Comparison of ENCODE assay signal across 19 cellular contexts in genomic region chr17:8755590-8756255, GRCh38. TPM values are rescaled to one million over a fixed set of nuclear protein-coding genes. Genes with fewer than 3 reads are reported as not detected.
DNase-seq lines count a peak whose midpoint lies in the region; ATAC-seq and TF ChIP-seq lines count a peak whose summit lies in the region.
"Had no signal": no experiment of that assay in that cellular context is flagged by ENCODE, and none has a peak within 500 bp of the region (broad histone marks: within the 10 kb centered on the region; RNA-seq: fewer than 3 reads in every experiment).

No MANE protein-coding gene starts in this region.

- intact Hi-C loops in left ventricle myocardium superior (cut with micrococcal nuclease): no loop called here
- intact Hi-C loops in naive thymus-derived CD4-positive, alpha-beta T cell (cut with micrococcal nuclease): no loop called here

- peaks cover 5% of the 10 kb centered on the region for H3K27me3 Mint-ChIP-seq in nephron progenitor cell (ENCODE audit: low read depth, poor library complexity)
- H3K27me3 Mint-ChIP-seq in naive thymus-derived CD4-positive, alpha-beta T cell: peaks cover 7 to 23% (median 9%) of the 10 kb centered on the region in 5 donors

- no peaks in the 10 kb centered on the region for H3K4me1 ChIP-seq in right atrium auricular region
- no peaks in the 10 kb centered on the region for H3K4me1 ChIP-seq in naive thymus-derived CD4-positive, alpha-beta T cell (ENCODE audit: control insufficient read depth in 2 of 2, insufficient read depth in 2 of 2, low read length in 2 of 2)

- H3K4me3 Mint-ChIP-seq in nephron progenitor cell: no peak overlapping the region
- H3K4me3 Mint-ChIP-seq in naive thymus-derived CD4-positive, alpha-beta T cell: no peak overlapping the region
- H3K4me3 Mint-ChIP-seq: CD4-positive, alpha-beta memory T cell; H9 had no signal

- TF ChIP-seq CTCF in right atrium auricular region (IDR thresholded peaks at IDR 0.05) (no peak), coronary artery (IDR thresholded peaks at IDR 0.05) (no peak), nephron progenitor cell (IDR thresholded peaks at IDR 0.05) (no peak)

- no peaks in the 10 kb centered on the region for H3K9me3 ChIP-seq in right atrium auricular region
- H3K9me3 ChIP-seq in naive thymus-derived CD4-positive, alpha-beta T cell (ENCODE audit: control insufficient read depth in 2 of 3, low read length in 3 of 3): no peaks in the 10 kb centered on the region

- peaks cover 12% of the 10 kb centered on the region for H3K4me1 Mint-ChIP-seq in nephron progenitor cell
- H3K4me1 Mint-ChIP-seq in naive thymus-derived CD4-positive, alpha-beta T cell: no peaks in the 10 kb centered on the region
- H3K4me1 Mint-ChIP-seq: CD4-positive, alpha-beta memory T cell had no signal

- DNase-seq in right atrium auricular region (ENCODE audit: low spot score) (peak; percentile 26), left ventricle myocardium superior (no peak), coronary artery (ENCODE audit: low spot score) (peak; percentile 59), nephron progenitor cell (no peak), kidney glomerular epithelial cell (lab: John Stamatoyannopoulos, UW) (no peak), AG08395 (ENCODE audit: low spot score) (no peak)
- no peak for DNase-seq in naive thymus-derived CD4-positive, alpha-beta T cell
- DNase-seq: ACHN; AML-193; CD4-positive, alpha-beta memory T cell; DMS153; DMS79; GDM1; H9 had no signal

- no peaks in the 10 kb centered on the region for H3K36me3 ChIP-seq in right atrium auricular region
- H3K36me3 ChIP-seq in naive thymus-derived CD4-positive, alpha-beta T cell (ENCODE audit: control insufficient read depth in 2 of 3, insufficient read depth in 3 of 3, low read length in 3 of 3): no peaks in the 10 kb centered on the region

- H3K27ac Mint-ChIP-seq in nephron progenitor cell: peak overlapping the region; percentile 0
- H3K27ac Mint-ChIP-seq in naive thymus-derived CD4-positive, alpha-beta T cell: peak overlapping the region in 1 of 9 donors; percentile 1
- H3K27ac Mint-ChIP-seq: CD4-positive, alpha-beta memory T cell had no signal

- H3K27me3 ChIP-seq in right atrium auricular region: no peaks in the 10 kb centered on the region
- no peaks in the 10 kb centered on the region for H3K27me3 ChIP-seq in naive thymus-derived CD4-positive, alpha-beta T cell (ENCODE audit: control insufficient read depth in 2 of 2, insufficient read depth in 2 of 2, low read length in 2 of 2)

- POLR2A ChIA-PET in naive thymus-derived CD4-positive, alpha-beta T cell (lab: Charles Lee): no interaction called here

- CTCF ChIA-PET in naive thymus-derived CD4-positive, alpha-beta T cell (lab: Charles Lee): no interaction called here

- H3K36me3 Mint-ChIP-seq in nephron progenitor cell (ENCODE audit: low read depth): no peaks in the 10 kb centered on the region
- peaks cover 0 to 4% (median 0%) of the 10 kb centered on the region in 5 donors for H3K36me3 Mint-ChIP-seq in naive thymus-derived CD4-positive, alpha-beta T cell
- H3K36me3 Mint-ChIP-seq: CD4-positive, alpha-beta memory T cell had no signal

- no peak for ATAC-seq in left ventricle myocardium superior
- no peak for ATAC-seq in naive thymus-derived CD4-positive, alpha-beta T cell
- ATAC-seq: HepG2 had no signal

- H3K9me3 Mint-ChIP-seq in nephron progenitor cell: peaks cover 3% of the 10 kb centered on the region
- H3K9me3 Mint-ChIP-seq in naive thymus-derived CD4-positive, alpha-beta T cell: no peaks in the 10 kb centered on the region
- H3K9me3 Mint-ChIP-seq: CD4-positive, alpha-beta memory T cell; H9 had no signal

- H3K27ac ChIP-seq in right atrium auricular region (no peak overlapping the region), coronary artery (no peak overlapping the region)
- H3K27ac ChIP-seq in naive thymus-derived CD4-positive, alpha-beta T cell (ENCODE audit: low read depth, low read length): no peak overlapping the region
- H3K27ac ChIP-seq: C4-2B had no signal

- H3K4me3 ChIP-seq in right atrium auricular region (no peak overlapping the region), coronary artery (no peak overlapping the region)
- no peak overlapping the region for H3K4me3 ChIP-seq in naive thymus-derived CD4-positive, alpha-beta T cell (ENCODE audit: low read length)

RNA-seq across cellular contexts. Expression of gene SPDYE4, which starts 2.6 kb away (rescaled TPM):
- total RNA-seq in right atrium auricular region: not detected
- total RNA-seq in left ventricle myocardium superior: not detected
- under 1 TPM in 1 of 5 experiments, not detected in 4; 0.34 TPM for total RNA-seq in naive thymus-derived CD4-positive, alpha-beta T cell
- not detected for polyA plus RNA-seq in naive thymus-derived CD4-positive, alpha-beta T cell
- total RNA-seq: CD4-positive, alpha-beta memory T cell; Daoy; H1; H9; HepG2 had no signal
- polyA plus RNA-seq: BJ; CD4-positive, alpha-beta memory T cell; H1; HepG2 had no signal

RNA-seq across cellular contexts. Expression of gene CCDC42, which starts 11.1 kb away (rescaled TPM):
- not detected for total RNA-seq in right atrium auricular region
- total RNA-seq in left ventricle myocardium superior: not detected
- 1 to 10 TPM in 1 of 5 experiments, not detected in 4; 1.6 TPM for total RNA-seq in naive thymus-derived CD4-positive, alpha-beta T cell
- polyA plus RNA-seq in naive thymus-derived CD4-positive, alpha-beta T cell: not detected
- total RNA-seq: Daoy, H1, H9, HepG2 had no signal
- polyA plus RNA-seq: BJ; CD4-positive, alpha-beta memory T cell; H1; HepG2 had no signal

RNA-seq across cellular contexts. Expression of gene MFSD6L, which starts 43.4 kb away (rescaled TPM):
- total RNA-seq in right atrium auricular region (under 1 TPM in 1 of 2 donors, not detected in 1; 0.12 TPM), left ventricle myocardium superior (not detected)
- total RNA-seq in naive thymus-derived CD4-positive, alpha-beta T cell: 1 to 10 TPM in 1 of 5 experiments, under 1 TPM in 1, not detected in 3; 0.96 to 1.8 TPM
- polyA plus RNA-seq in naive thymus-derived CD4-positive, alpha-beta T cell: not detected
- total RNA-seq: CD4-positive, alpha-beta memory T cell; Daoy; HepG2 had no signal
- polyA plus RNA-seq: BJ, HepG2 had no signal

Comparison
In these comparisons a context has a peak if more than half of its experiments do, and no peak if none do; other contexts are left out.
1. DNase-seq: peak in right atrium auricular region (single experiment) and coronary artery (single experiment); none in left ventricle myocardium superior (single experiment), nephron progenitor cell (single experiment), kidney glomerular epithelial cell (single experiment), AG08395 (single experiment) and naive thymus-derived CD4-positive, alpha-beta T cell (0 of 9).